ENCODE assay signal across 26 cellular contexts in genomic region chr9:135822383-135822755, GRCh38.
"Had no signal": no experiment of that assay in that cellular context is flagged by ENCODE, and none has a peak within 500 bp of the region (broad histone marks: within the 10 kb centered on the region; RNA-seq: fewer than 3 reads in every experiment).

No MANE protein-coding gene starts in this region.

- H3K4me1 ChIP-seq: foreskin keratinocyte, left ventricle myocardium inferior, psoas muscle, right atrium auricular region, suprapubic skin, tibial nerve had no signal

- H3K4me1 Mint-ChIP-seq: activated B cell treated with CpG ODN at 0.5 μM for 24 hours; activated naive CD8-positive, alpha-beta T cell treated with anti-CD3 and anti-CD28 coated beads, Interleukin-2, amount 10 ng/mL, durations not matched to agents 7 days and 5 days; endodermal cell; immature natural killer cell; mesothelial cell of epicardium had no signal

- H3K4me3 Mint-ChIP-seq: activated B cell treated with CpG ODN at 0.5 μM for 24 hours; activated CD4-positive, alpha-beta T cell treated with anti-CD3 and anti-CD28 coated beads for 36 hours; activated naive CD8-positive, alpha-beta T cell treated with anti-CD3 and anti-CD28 coated beads, Interleukin-2, amount 10 ng/mL, durations not matched to agents 7 days and 5 days; activated T-cell treated with anti-CD3 and anti-CD28 coated beads, Interleukin-2, amount 50 U/mL, for 4 hours; endodermal cell; immature natural killer cell; mesothelial cell of epicardium; naive thymus-derived CD8-positive, alpha-beta T cell; stimulated activated naive CD8-positive, alpha-beta T cell treated with anti-CD3 and anti-CD28 coated beads, Interleukin-15, amount 100 ng/mL, for 72 hours; T-cell; T-helper 2 cell treated with Interferon-gamma antibody and Interleukin-4, amounts not matched to agents 5 μg/mL and 100 μg/mL, for 36 hours had no signal

- H3K36me3 ChIP-seq: ovary had no signal

- H3K27ac Mint-ChIP-seq: activated B cell treated with CpG ODN at 0.5 μM for 24 hours; activated CD4-positive, alpha-beta T cell treated with anti-CD3 and anti-CD28 coated beads for 36 hours; activated naive CD8-positive, alpha-beta T cell treated with anti-CD3 and anti-CD28 coated beads, Interleukin-2, amount 10 ng/mL, durations not matched to agents 7 days and 5 days; endodermal cell; mesothelial cell of epicardium; T-cell; T-helper 2 cell treated with Interferon-gamma antibody and Interleukin-4, amounts not matched to agents 5 μg/mL and 100 μg/mL, for 36 hours had no signal

- H3K27me3 Mint-ChIP-seq: activated B cell treated with CpG ODN at 0.5 μM for 24 hours; activated CD4-positive, alpha-beta T cell treated with anti-CD3 and anti-CD28 coated beads for 36 hours; activated naive CD8-positive, alpha-beta T cell treated with anti-CD3 and anti-CD28 coated beads, Interleukin-2, amount 10 ng/mL, durations not matched to agents 7 days and 5 days; naive thymus-derived CD8-positive, alpha-beta T cell; stimulated activated naive CD8-positive, alpha-beta T cell treated with anti-CD3 and anti-CD28 coated beads, Interleukin-15, amount 100 ng/mL, for 72 hours; T-cell had no signal

- H3K27me3 ChIP-seq: foreskin keratinocyte, ovary, right atrium auricular region, suprapubic skin, tibial nerve had no signal

- DNase-seq: activated B cell treated with CpG ODN at 0.5 μM for 24 hours; activated CD4-positive, alpha-beta T cell treated with anti-CD3 and anti-CD28 coated beads for 36 hours; activated CD4-positive, alpha-beta T cell treated with anti-CD3 and anti-CD28 coated beads, Interleukin-2, amount 50 U/mL, for 4 hours; activated CD8-positive, alpha-beta memory T cell treated with anti-CD3 and anti-CD28 coated beads, Interleukin-2, amount 50 U/mL, for 48 hours; activated naive CD4-positive, alpha-beta T cell; activated naive CD8-positive, alpha-beta T cell treated with anti-CD3 and anti-CD28 coated beads, Interleukin-2, amount 10 ng/mL, durations not matched to agents 7 days and 5 days; activated T-cell treated with anti-CD3 and anti-CD28 coated beads, Interleukin-2, amount 50 U/mL, for 4 hours; amygdala; cortex of kidney; endodermal cell; foreskin keratinocyte; immature natural killer cell; kidney glomerular epithelial cell; left ventricle myocardium inferior; naive thymus-derived CD8-positive, alpha-beta T cell; ovary; psoas muscle; stimulated activated CD4-positive, alpha-beta T cell treated with anti-CD3 and anti-CD28 coated beads, Interleukin-4, amount 100 ng/mL, for 4 hours; stimulated activated naive CD8-positive, alpha-beta T cell treated with anti-CD3 and anti-CD28 coated beads, Interleukin-15, amount 100 ng/mL, for 72 hours; T-cell had no signal

- H3K9me3 Mint-ChIP-seq: activated B cell treated with CpG ODN at 0.5 μM for 24 hours; activated naive CD8-positive, alpha-beta T cell treated with anti-CD3 and anti-CD28 coated beads, Interleukin-2, amount 10 ng/mL, durations not matched to agents 7 days and 5 days; activated T-cell treated with anti-CD3 and anti-CD28 coated beads, Interleukin-2, amount 50 U/mL, for 4 hours; activated T-helper 2 cell treated with anti-CD3 and anti-CD28 coated beads, Interferon-gamma antibody, Interleukin-2, Interleukin-4, amounts not matched to agents 10 μg/mL and 5 μg/mL and 100 μg/mL, durations not matched to agents 14 hours and 24 hours and 36 hours; endodermal cell; immature natural killer cell; mesothelial cell of epicardium; naive thymus-derived CD8-positive, alpha-beta T cell; stimulated activated naive CD8-positive, alpha-beta T cell treated with anti-CD3 and anti-CD28 coated beads, Interleukin-15, amount 100 ng/mL, for 72 hours; T-cell; T-helper 2 cell treated with Interferon-gamma antibody and Interleukin-4, amounts not matched to agents 5 μg/mL and 100 μg/mL, for 36 hours had no signal

- H3K27ac ChIP-seq: foreskin keratinocyte, left ventricle myocardium inferior, psoas muscle, right atrium auricular region, suprapubic skin, tibial nerve had no signal

- H3K9me3 ChIP-seq: left ventricle myocardium inferior, ovary, psoas muscle, right atrium auricular region, suprapubic skin, tibial nerve had no signal

- ATAC-seq: activated CD4-positive, alpha-beta T cell treated with anti-CD3 and anti-CD28 coated beads for 36 hours; activated T-cell treated with anti-CD3 and anti-CD28 coated beads, Interleukin-2, amount 50 U/mL, for 4 hours; foreskin keratinocyte; naive thymus-derived CD8-positive, alpha-beta T cell; psoas muscle; stimulated activated naive CD8-positive, alpha-beta T cell treated with anti-CD3 and anti-CD28 coated beads, Interleukin-15, amount 100 ng/mL, for 72 hours; T-cell had no signal

- H3K4me3 ChIP-seq: left ventricle myocardium inferior, ovary, psoas muscle, right atrium auricular region, suprapubic skin, tibial nerve had no signal
